In the genomic region with DNA sequence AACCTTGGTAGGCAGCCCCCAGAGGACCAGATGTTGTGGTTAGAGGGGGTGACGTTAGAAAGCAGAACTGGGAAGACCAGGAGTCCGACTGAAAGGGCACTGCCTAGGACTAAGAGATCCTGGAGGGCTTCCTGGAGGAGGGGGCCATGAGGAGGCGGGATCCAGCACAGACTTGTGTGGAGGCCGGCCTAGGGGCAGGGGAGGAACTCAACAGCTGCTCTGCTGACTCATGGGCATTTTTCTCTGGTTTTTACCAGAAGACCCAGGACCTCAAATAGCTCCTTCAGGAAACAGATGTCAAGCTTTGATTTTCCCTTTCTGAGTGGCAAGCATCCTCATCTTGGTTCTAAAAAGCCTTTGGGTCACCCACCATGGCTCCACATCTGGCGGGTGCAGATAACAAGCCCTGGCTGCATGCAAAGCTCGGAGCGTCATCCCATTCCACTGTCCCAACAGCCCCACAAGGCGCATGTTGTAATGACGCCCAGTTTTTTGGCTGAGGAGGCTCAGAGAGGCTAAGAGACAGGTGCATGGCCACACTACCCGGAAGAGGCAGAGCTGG, we compare ENCODE assay signal across 12 cellular contexts. TPM values are rescaled to one million over a fixed set of nuclear protein-coding genes. Genes with fewer than 3 reads are reported as not detected.
DNase-seq lines count a peak whose midpoint lies in the region; ATAC-seq and TF ChIP-seq lines count a peak whose summit lies in the region.
"Had no signal": no experiment of that assay in that cellular context is flagged by ENCODE, and none has a peak within 500 bp of the region (broad histone marks: within the 10 kb centered on the region; RNA-seq: fewer than 3 reads in every experiment).

No MANE protein-coding gene starts in this region.

- POLR2A ChIA-PET in activated CD8-positive, alpha-beta T cell treated with anti-CD3 and anti-CD28 coated beads, Interleukin-2, amount 10 ng/mL, durations not matched to agents 7 days and 5 days (lab: Charles Lee), result no interaction called here

- no peak overlapping the region for H3K4me3 Mint-ChIP-seq in activated CD8-positive, alpha-beta T cell treated with anti-CD3 and anti-CD28 coated beads, Interleukin-2, amount 10 ng/mL, durations not matched to agents 7 days and 5 days

- no peak overlapping the region for H3K4me3 ChIP-seq in lower leg skin (ENCODE audit: low read depth, poor library complexity, severe bottlenecking)
- H3K4me3 ChIP-seq in H7 (ENCODE audit: insufficient read depth, low read depth, low read length), result no peak overlapping the region
- H3K4me3 ChIP-seq: SK-N-MC, testis had no signal

- WGBS in lower leg skin, 2 donors, result 60 to 67% methylated on average over 10 of the region's 10 CpGs

- intact Hi-C loops in lower leg skin (cut with DNase I; ENCODE audit: low total_unique reads), result no loop called here

- H3K4me1 Mint-ChIP-seq in activated CD8-positive, alpha-beta T cell treated with anti-CD3 and anti-CD28 coated beads, Interleukin-2, amount 10 ng/mL, durations not matched to agents 7 days and 5 days (ENCODE audit: low read depth), result peaks cover 69% of the 10 kb centered on the region

- no peaks in the 10 kb centered on the region for H3K27me3 Mint-ChIP-seq in activated CD8-positive, alpha-beta T cell treated with anti-CD3 and anti-CD28 coated beads, Interleukin-2, amount 10 ng/mL, durations not matched to agents 7 days and 5 days (ENCODE audit: low read depth)

- H3K9me3 Mint-ChIP-seq in activated CD8-positive, alpha-beta T cell treated with anti-CD3 and anti-CD28 coated beads, Interleukin-2, amount 10 ng/mL, durations not matched to agents 7 days and 5 days (ENCODE audit: insufficient read depth), result no peaks in the 10 kb centered on the region

- peaks cover 63% of the 10 kb centered on the region for H3K36me3 Mint-ChIP-seq in activated CD8-positive, alpha-beta T cell treated with anti-CD3 and anti-CD28 coated beads, Interleukin-2, amount 10 ng/mL, durations not matched to agents 7 days and 5 days (ENCODE audit: low read depth)

- no peak for TF ChIP-seq CTCF in lower leg skin (IDR thresholded peaks at IDR 0.05)

- peak overlapping the region; percentile 69 for H3K27ac Mint-ChIP-seq in activated CD8-positive, alpha-beta T cell treated with anti-CD3 and anti-CD28 coated beads, Interleukin-2, amount 10 ng/mL, durations not matched to agents 7 days and 5 days

- no peaks in the 10 kb centered on the region for H3K36me3 ChIP-seq in H7 (replicated peaks; ENCODE audit: control insufficient read depth, insufficient read depth, low read length)

- no peaks in the 10 kb centered on the region for H3K27me3 ChIP-seq in H7 (ENCODE audit: control insufficient read depth, insufficient read depth, low read length)
- H3K27me3 ChIP-seq: testis had no signal

- ATAC-seq in HG02623 (IDR thresholded peaks at IDR 0.05; ENCODE audit: unreplicated experiment) (peak; percentile 28), GM21737 (IDR thresholded peaks at IDR 0.05; ENCODE audit: unreplicated experiment) (no peak), HG02840 (IDR thresholded peaks at IDR 0.05; ENCODE audit: low FRiP score, unreplicated experiment) (no peak), HG03521 (IDR thresholded peaks at IDR 0.05; ENCODE audit: unreplicated experiment) (no peak)
- no peak for ATAC-seq in activated CD8-positive, alpha-beta T cell treated with anti-CD3 and anti-CD28 coated beads, Interleukin-2, amount 10 ng/mL, durations not matched to agents 7 days and 5 days

- CTCF ChIA-PET in activated CD8-positive, alpha-beta T cell treated with anti-CD3 and anti-CD28 coated beads, Interleukin-2, amount 10 ng/mL, durations not matched to agents 7 days and 5 days (lab: Charles Lee), result interaction anchor here (1.8 kb wide), 1 partner anchor 26 kb away, joined by 4 read pairs; no protein-coding TSS in a partner anchor

- TF ChIP-seq POLR2A in lower leg skin (IDR thresholded peaks at IDR 0.05), result no peak

- DNase-seq in CMK (ENCODE audit: low read depth) (peak; percentile 99), lower leg skin (ENCODE audit: low spot score in 2 of 2) (peak; percentile 8 to 45), H7 (no peak)
- DNase-seq in activated CD8-positive, alpha-beta T cell treated with anti-CD3 and anti-CD28 coated beads, Interleukin-2, amount 10 ng/mL, durations not matched to agents 7 days and 5 days, result peak; percentile 20
- DNase-seq: DND-41, NCI-H1417 had no signal

RNA-seq across cellular contexts. Expression of gene IL21R, which starts 29.0 kb away (rescaled TPM):
- 10 to 100 TPM; 23.5 to 24.2 TPM for total RNA-seq in activated CD8-positive, alpha-beta T cell treated with anti-CD3 and anti-CD28 coated beads, Interleukin-2, amount 10 ng/mL, durations not matched to agents 7 days and 5 days
- under 1 TPM; 0.15 to 0.58 (median 0.37) TPM for total RNA-seq in lower leg skin
- 0.07 and 0.73 TPM in 2 replicates for total RNA-seq in H7 (2014; rRNA removed; shearing (Covaris generic))

Comparison
In these comparisons a context has a peak if more than half of its experiments do, and no peak if none do; other contexts are left out.
1. RNA of gene IL21R, which starts 29.0 kb away (total RNA-seq): 23.5 to 24.2 TPM in activated CD8-positive, alpha-beta T cell treated with anti-CD3 and anti-CD28 coated beads, Interleukin-2, amount 10 ng/mL, durations not matched to agents 7 days and 5 days; 0.07 to 0.73 TPM in H7 and 0.15 to 0.58 TPM in lower leg skin; every median in the first group is over 10 times any median in the second.